In genomic region chr10:119892188-119893065, GRCh38 we compare ENCODE assay signal across 8 cellular contexts. TPM values are rescaled to one million over a fixed set of nuclear protein-coding genes. Genes with fewer than 3 reads are reported as not detected.
A peak's percentile ranks its signal among the peaks of the same experiment; 100 is the strongest.
DNase-seq lines count a peak whose midpoint lies in the region; ATAC-seq lines count a peak whose summit lies in the region.

SEC23IP (plus strand) TSS chr10:119892730; CDS start chr10:119892783, 53 bp downstream.

- DNase-seq in C1 segment of cervical spinal cord (lab: John Stamatoyannopoulos, UW) = peak; percentile 72 to 98 (median 97)
- peak; percentile 68 for DNase-seq in NCI-H748 treated with DMSO at 0.1 percent for 48 hours (lab: John Stamatoyannopoulos, UW)
- DNase-seq in activated CD4-positive, alpha-beta T cell treated with anti-CD3 and anti-CD28 coated beads, Interleukin-2, amount 50 U/mL, for 24 hours (ENCODE audit: low read depth in 1 of 2, low spot score in 1 of 2) = peak; percentile 80 to 91
- DNase-seq in dedifferentiated amniotic fluid mesenchymal stem cell (ENCODE audit: extremely low spot score) = peak; percentile 97
- peak; percentile 98 for DNase-seq in left lobe of liver (ENCODE audit: low spot score)
- peak; percentile 88 for DNase-seq in stimulated activated CD4-positive, alpha-beta T cell treated with anti-CD3 and anti-CD28 coated beads, Interleukin-2, amount 100 ng/mL, for 4 hours (ENCODE audit: low read depth)

- peak; percentile 99 for ATAC-seq in GM19372 (IDR thresholded peaks at IDR 0.05; ENCODE audit: low read depth, unreplicated experiment)
- ATAC-seq in HG03558 (IDR thresholded peaks at IDR 0.05; ENCODE audit: extremely low read depth, unreplicated experiment) = peak; percentile 98
- ATAC-seq in left lobe of liver = peak; percentile 96

RNA-seq across cellular contexts. Expression of gene SEC23IP, which starts in this region (rescaled TPM):
- 24.0 TPM for total RNA-seq in left lobe of liver

Comparison
In these comparisons a context has a peak if more than half of its experiments do, and no peak if none do; other contexts are left out.
1. Peak in every context shown above with its lines: DNase-seq and ATAC-seq.